Comparison of ENCODE assay signal across 9 cellular contexts in genomic region chr3:15333099-15333956, GRCh38. TPM values are rescaled to one million over a fixed set of nuclear protein-coding genes. Genes with fewer than 3 reads are reported as not detected.
A peak's percentile ranks its signal among the peaks of the same experiment; 100 is the strongest.
DNase-seq lines count a peak whose midpoint lies in the region; TF ChIP-seq lines count a peak whose summit lies in the region.
"Had no signal": no experiment of that assay in that cellular context is flagged by ENCODE, and none has a peak within 500 bp of the region (broad histone marks: within the 10 kb centered on the region; RNA-seq: fewer than 3 reads in every experiment).

No MANE protein-coding gene starts in this region.

- H3K9ac ChIP-seq in NT2/D1 (ENCODE audit: insufficient read length, low read depth) (peak overlapping the region; percentile 94), neural cell (ENCODE audit: low read length) (peak overlapping the region; percentile 93)

- CTCF ChIA-PET in CD4-positive, alpha-beta memory T cell (lab: Charles Lee; ENCODE audit: partially characterized antibody), result interaction anchor here (0.9 to 5.6 kb wide), 40 partner anchors 9 to 131 kb away, joined by 3 to 203 read pairs (median 7); partner anchors contain the start of gene CAPN7

- H3K36me3 Mint-ChIP-seq in CD4-positive, alpha-beta memory T cell, result peaks cover 17 to 33% of the 10 kb centered on the region in 2 donors

- peak overlapping the region; percentile 79 for H3K27ac ChIP-seq in CD4-positive, alpha-beta memory T cell (ENCODE audit: low read depth, low read length)
- no peak overlapping the region for H3K27ac ChIP-seq in ectodermal cell (ENCODE audit: insufficient read depth, low read depth, low read length, poor library complexity, severe bottlenecking)
- peak overlapping the region; percentile 90 for H3K27ac ChIP-seq in neural cell (ENCODE audit: low read length)

- POLR2A ChIA-PET in CD4-positive, alpha-beta memory T cell (lab: Charles Lee; ENCODE audit: partially characterized antibody), result interaction anchor here (0.7 to 6.7 kb wide), 23 partner anchors 9 to 127 kb away, joined by 3 to 108 read pairs (median 7); partner anchors contain the start of gene CAPN7

- peak overlapping the region; percentile 90 to 96 (median 94) for H3K27ac Mint-ChIP-seq in CD4-positive, alpha-beta memory T cell

- peak overlapping the region; percentile 60 for H3K4me2 ChIP-seq in neural cell (ENCODE audit: low read length)

- no peak for DNase-seq in CD4-positive, alpha-beta memory T cell
- DNase-seq in NT2/D1 (ENCODE audit: low read depth, low spot score) (no peak), NCI-H2081 (lab: John Stamatoyannopoulos, UW) (no peak), C1 segment of cervical spinal cord (lab: John Stamatoyannopoulos, UW) (no peak), occipital lobe (lab: John Stamatoyannopoulos, UW) (no peak)
- DNase-seq in stimulated activated CD4-positive, alpha-beta T cell treated with anti-CD3 and anti-CD28 coated beads, Interleukin-2, amount 100 ng/mL, for 48 hours, result no peak
- DNase-seq: NCI-H1417 treated with DMSO at 0.1 percent for 48 hours had no signal

- peaks cover 14% of the 10 kb centered on the region for H3K79me2 ChIP-seq in neural cell (replicated peaks; ENCODE audit: insufficient read depth, low read length)

- H3K4me3 ChIP-seq in CD4-positive, alpha-beta memory T cell (ENCODE audit: low read length in 2 of 2), result peak overlapping the region in 1 of 2 donors; percentile 97
- H3K4me3 ChIP-seq in NT2/D1 (ENCODE audit: insufficient read length, low read depth) (peak overlapping the region; percentile 96), ectodermal cell (ENCODE audit: insufficient read depth, low read depth, low read length) (peak overlapping the region; percentile 74), neural cell (ENCODE audit: low read length) (peak overlapping the region; percentile 83)

- TF ChIP-seq EP300 in neural cell (conservative IDR thresholded peaks at IDR 0.05; ENCODE audit: poor library complexity, severe bottlenecking), result no peak

- no peak for TF ChIP-seq CTCF in neural cell (IDR thresholded peaks at IDR 0.05; ENCODE audit: poor library complexity, severe bottlenecking)

- WGBS in ectodermal cell, 2 experiments, result 89% methylated on average over 10 of the region's 10 CpGs

- no peaks in the 10 kb centered on the region for H3K9me3 Mint-ChIP-seq in CD4-positive, alpha-beta memory T cell

- H3K4me1 Mint-ChIP-seq in CD4-positive, alpha-beta memory T cell, result peaks cover 32 to 57% (median 47%) of the 10 kb centered on the region in 4 donors

- intact Hi-C loops in CD4-positive, alpha-beta memory T cell (cut with micrococcal nuclease), result loop anchor here (2.0 to 5.0 kb wide), 3 partner anchors 29 to 224 kb away; no protein-coding TSS in a partner anchor

- H3K27me3 Mint-ChIP-seq in CD4-positive, alpha-beta memory T cell, result no peaks in the 10 kb centered on the region

- peak overlapping the region; percentile 91 to 98 (median 95) for H3K4me3 Mint-ChIP-seq in CD4-positive, alpha-beta memory T cell

- no peak for TF ChIP-seq RAD21 in neural cell (conservative IDR thresholded peaks at IDR 0.05)

- peaks cover 46% of the 10 kb centered on the region for H3K4me1 ChIP-seq in CD4-positive, alpha-beta memory T cell (ENCODE audit: insufficient read depth, low read length)
- peaks cover 3% of the 10 kb centered on the region for H3K4me1 ChIP-seq in NT2/D1 (ENCODE audit: insufficient read depth, insufficient read length)
- H3K4me1 ChIP-seq in ectodermal cell (ENCODE audit: control insufficient read depth, insufficient read depth, low read length), result peaks cover 18% of the 10 kb centered on the region

- peaks cover 19% of the 10 kb centered on the region for H3K36me3 ChIP-seq in CD4-positive, alpha-beta memory T cell (ENCODE audit: insufficient read depth, low read length)
- H3K36me3 ChIP-seq in NT2/D1 (ENCODE audit: insufficient read depth, insufficient read length, low read length) (peaks cover 20% of the 10 kb centered on the region), ectodermal cell (ENCODE audit: control insufficient read depth, insufficient read depth, low read length) (no peaks in the 10 kb centered on the region), neural cell (ENCODE audit: insufficient read depth, low read length) (no peaks in the 10 kb centered on the region)

- no peaks in the 10 kb centered on the region for H3K27me3 ChIP-seq in CD4-positive, alpha-beta memory T cell (ENCODE audit: insufficient read depth, low read length)
- peaks cover 29% of the 10 kb centered on the region for H3K27me3 ChIP-seq in NT2/D1 (ENCODE audit: insufficient read depth, insufficient read length)
- peaks cover 29% of the 10 kb centered on the region for H3K27me3 ChIP-seq in ectodermal cell (ENCODE audit: control insufficient read depth, insufficient read depth, low read length, poor library complexity, severe bottlenecking)
- H3K27me3 ChIP-seq in neural cell (ENCODE audit: insufficient read depth, low read depth, low read length), result peaks cover 12% of the 10 kb centered on the region

- H3F3A ChIP-seq in neural cell (ENCODE audit: insufficient read depth, low read length, poor library complexity, severe bottlenecking), result no peaks in the 10 kb centered on the region

- H2AFZ ChIP-seq in neural cell (ENCODE audit: low read depth, low read length), result peak overlapping the region; percentile 63

- no peaks in the 10 kb centered on the region for H4K20me1 ChIP-seq in neural cell (ENCODE audit: insufficient read depth)

- no peaks in the 10 kb centered on the region for H3K9me3 ChIP-seq in CD4-positive, alpha-beta memory T cell (ENCODE audit: control insufficient read depth in 1 of 2, low read length in 2 of 2)
- H3K9me3 ChIP-seq in NT2/D1 (ENCODE audit: insufficient read depth, low read length) (no peaks in the 10 kb centered on the region), ectodermal cell (ENCODE audit: control insufficient read depth, low read length) (no peaks in the 10 kb centered on the region), neural cell (ENCODE audit: low read length) (no peaks in the 10 kb centered on the region)

- H3K9me2 ChIP-seq in neural cell (ENCODE audit: insufficient read depth, low read length), result no peaks in the 10 kb centered on the region

TF ChIP-seq in neural cell, 6 proteins besides CTCF, POLR2A, EP300 and RAD21:
- TF ChIP-seq REST (IDR thresholded peaks at IDR 0.05; ENCODE audit: borderline replicate concordance) (no peak), EZH2 (IDR thresholded peaks at IDR 0.05; ENCODE audit: borderline replicate concordance, insufficient read depth, low read length, poor library complexity, severe bottlenecking) (no peak), TAF1 (IDR thresholded peaks at IDR 0.05; ENCODE audit: low read depth) (no peak), POLR2AphosphoS5 (IDR thresholded peaks at IDR 0.05) (no peak), MXI1 (conservative IDR thresholded peaks at IDR 0.05; ENCODE audit: poor library complexity, severe bottlenecking) (no peak), SMC3 (conservative IDR thresholded peaks at IDR 0.05; ENCODE audit: poor library complexity) (no peak)

RNA-seq across cellular contexts. Expression of gene SH3BP5, which starts 0.9 kb away (rescaled TPM):
- 10 to 100 TPM; 55.8 to 56.9 TPM for total RNA-seq in CD4-positive, alpha-beta memory T cell
- 100 to 1,000 TPM in 1 of 2 donors, 10 to 100 TPM in 1; 48.2 to 118 TPM for polyA plus RNA-seq in CD4-positive, alpha-beta memory T cell
- polyA plus RNA-seq in ectodermal cell (2013, experiment 1 of 4), result 15.5 TPM
- polyA plus RNA-seq in ectodermal cell (2013, experiment 2 of 4), result 16.2 TPM
- polyA plus RNA-seq in ectodermal cell (2013, experiment 3 of 4), result 10.4 TPM
- polyA plus RNA-seq in ectodermal cell (2013, experiment 4 of 4), result 14.6 TPM
- 166 TPM in 2 replicates for polyA plus RNA-seq in neural cell
- polyA minus RNA-seq in neural cell, result 121 and 123 TPM in 2 replicates
- total RNA-seq in occipital lobe, result 61.6 TPM
